In the genomic region with DNA sequence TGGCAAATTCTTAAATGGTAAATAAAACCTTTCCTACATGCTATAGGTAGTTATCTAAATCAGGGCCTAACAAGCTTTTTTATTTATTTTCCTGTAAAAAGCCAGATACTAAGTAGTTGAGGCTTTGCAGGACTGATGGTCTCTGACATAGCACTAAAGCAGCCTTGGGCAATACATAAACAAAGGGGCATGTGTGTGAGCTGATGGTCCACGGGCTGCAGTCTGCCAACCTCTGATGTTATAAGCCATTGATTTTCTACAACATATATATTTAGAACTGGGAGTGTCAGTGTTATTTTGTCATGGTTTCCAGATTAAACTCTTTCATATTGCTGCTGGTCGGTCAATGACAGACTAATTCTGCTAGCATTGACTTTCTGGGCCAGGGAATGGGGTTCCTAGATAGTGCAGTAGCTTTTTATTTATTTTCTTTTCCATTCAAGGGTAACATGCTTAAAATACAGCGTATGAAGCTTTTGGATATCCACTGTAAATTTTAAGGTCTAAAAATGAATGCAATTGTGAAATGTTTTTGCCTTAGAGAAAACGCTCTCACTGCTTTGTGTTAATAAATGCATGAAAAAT, we compare ENCODE assay signal across 14 cellular contexts.
DNase-seq lines count a peak whose midpoint lies in the region; ATAC-seq and TF ChIP-seq lines count a peak whose summit lies in the region.
"Had no signal": no experiment of that assay in that cellular context is flagged by ENCODE, and none has a peak within 500 bp of the region (broad histone marks: within the 10 kb centered on the region; RNA-seq: fewer than 3 reads in every experiment).

No MANE protein-coding gene starts in this region.

- H3K27me3 Mint-ChIP-seq in activated T-helper 1 cell treated with anti-CD3 and anti-CD28 coated beads, Interleukin-12 subunit alpha, Interleukin-12 subunit beta, Interleukin-2, Interleukin-4 antibody, amounts not matched to agents 30 ng/mL and 10 ng/mL and 1 ng/mL, durations not matched to agents 14 hours and 24 hours and 36 hours (ENCODE audit: insufficient read depth): peaks cover 7% of the 10 kb centered on the region

- H3K79me2 ChIP-seq in HCT116 (ENCODE audit: insufficient read depth, low read length) (no peaks in the 10 kb centered on the region), SK-N-SH (ENCODE audit: insufficient read depth) (no peaks in the 10 kb centered on the region), smooth muscle cell (ENCODE audit: low read depth) (no peaks in the 10 kb centered on the region)

- no peaks in the 10 kb centered on the region for H3K27me3 ChIP-seq in HCT116 (ENCODE audit: insufficient read depth, low read length)
- no peaks in the 10 kb centered on the region for H3K27me3 ChIP-seq in SK-N-SH (ENCODE audit: insufficient read depth)
- H3K27me3 ChIP-seq in smooth muscle cell (ENCODE audit: low read depth): no peaks in the 10 kb centered on the region

- POLR2A ChIA-PET in HCT116 (lab: Charles Lee) (no interaction called here), SK-N-SH (lab: Yijun Ruan, JAX) (no interaction called here)

- H2AFZ ChIP-seq in HCT116 (ENCODE audit: low read depth, low read length, poor library complexity, severe bottlenecking): no peak overlapping the region
- no peak overlapping the region for H2AFZ ChIP-seq in SK-N-SH (ENCODE audit: low read depth)
- H2AFZ ChIP-seq in smooth muscle cell (ENCODE audit: low read depth): no peak overlapping the region

- H3K9ac ChIP-seq in HCT116 (ENCODE audit: low read length) (no peak overlapping the region), SK-N-SH (no peak overlapping the region), smooth muscle cell (ENCODE audit: low read depth) (no peak overlapping the region)
- H3K9ac ChIP-seq: KMS-11 had no signal

- no peak; a peak in 1 of 4 replicates for TF ChIP-seq EP300 in SK-N-SH (IDR thresholded peaks at IDR 0.05; ENCODE audit: borderline replicate concordance in 1 of 2, low read depth in 1 of 2, low read length in 1 of 2)

- peaks cover 4% of the 10 kb centered on the region for H3F3A ChIP-seq in SK-N-SH (replicated peaks; ENCODE audit: insufficient read depth)
- no peaks in the 10 kb centered on the region for H3F3A ChIP-seq in smooth muscle cell (ENCODE audit: low read depth)

- no TSS peak for BruUV-seq in HCT116 (replicated peaks; lab: Mats Ljungman, UMichigan)

- RAD21 ChIA-PET in HCT116 (lab: Charles Lee; ENCODE audit: low non-redundant PET in 1 of 2, low total read pairs in 2 of 2, uncharacterized antibody in 2 of 2, unreplicated experiment in 2 of 2): no interaction called here

- H3K9me2 ChIP-seq in HCT116 (ENCODE audit: insufficient read depth) (no peaks in the 10 kb centered on the region), SK-N-SH (no peaks in the 10 kb centered on the region)

- no peak for DNase-seq in HCT116 (ENCODE audit: low read depth, low spot score)
- DNase-seq in SK-N-SH: peak; percentile 68
- DNase-seq in fibroblast of peridontal ligament (ENCODE audit: extremely low read depth): peak; percentile 62
- no peak for DNase-seq in smooth muscle cell (lab: John Stamatoyannopoulos, UW; ENCODE audit: unreplicated experiment)
- DNase-seq in T1000 (lab: John Stamatoyannopoulos, UW): no peak
- no peak for DNase-seq in superior temporal gyrus (ENCODE audit: extremely low spot score)
- DNase-seq in NOMO-1 (lab: John Stamatoyannopoulos, UW; ENCODE audit: unreplicated experiment in 2 of 2): no peak
- DNase-seq in activated T-helper 1 cell treated with anti-CD3 and anti-CD28 coated beads, Interleukin-12 subunit alpha, Interleukin-12 subunit beta, Interleukin-2, Interleukin-4 antibody, amounts not matched to agents 30 ng/mL and 10 ng/mL and 1 ng/mL, durations not matched to agents 14 hours and 24 hours and 36 hours (ENCODE audit: low spot score): no peak
- DNase-seq: AML-193, DMS79 treated with DMSO at 0.1 percent for 48 hours, NCI-H1092 treated with DMSO at 0.1 percent for 48 hours, NCI-H1694 treated with DMSO at 0.1 percent for 48 hours, SHP77 had no signal

- no peak overlapping the region for H3K4me3 Mint-ChIP-seq in activated T-helper 1 cell treated with anti-CD3 and anti-CD28 coated beads, Interleukin-12 subunit alpha, Interleukin-12 subunit beta, Interleukin-2, Interleukin-4 antibody, amounts not matched to agents 30 ng/mL and 10 ng/mL and 1 ng/mL, durations not matched to agents 14 hours and 24 hours and 36 hours

- H3K9me3 ChIP-seq in HCT116 (ENCODE audit: control insufficient read depth in 1 of 2, insufficient read depth in 1 of 2, low read depth in 1 of 2, low read length in 2 of 2): no peaks in the 10 kb centered on the region
- H3K9me3 ChIP-seq in SK-N-SH: no peaks in the 10 kb centered on the region
- no peaks in the 10 kb centered on the region for H3K9me3 ChIP-seq in smooth muscle cell (replicated peaks; ENCODE audit: low read depth)

- H3K27ac ChIP-seq in HCT116 (ENCODE audit: low read depth, low read length) (no peak overlapping the region), SK-N-SH (ENCODE audit: low read depth in 2 of 2, low read length in 1 of 2) (peak overlapping the region in 1 of 2 experiments; percentile 78; a peak in 1 of 4 replicates), smooth muscle cell (ENCODE audit: low read depth) (no peak overlapping the region)
- H3K27ac ChIP-seq: KMS-11 had no signal

- H3K4me3 ChIP-seq in HCT116 (replicated peaks in 1 of 2; ENCODE audit: low read depth in 1 of 2, low read length in 2 of 2): no peak overlapping the region
- no peak overlapping the region for H3K4me3 ChIP-seq in SK-N-SH (ENCODE audit: low read depth in 2 of 2, low read length in 1 of 2)
- H3K4me3 ChIP-seq in smooth muscle cell: no peak overlapping the region

- CTCF ChIA-PET in HCT116 (lab: Charles Lee): interaction anchor here (1.0 to 1.5 kb wide), 4 partner anchors 9 to 296 kb away, joined by 4 to 6 read pairs (median 4); no protein-coding TSS in a partner anchor
- CTCF ChIA-PET in SK-N-SH (lab: Yijun Ruan, JAX): interaction anchor here (0.7 to 2.3 kb wide), 8 partner anchors 13 to 586 kb away, joined by 3 to 12 read pairs (median 4); a partner anchor contains a TSS

- TF ChIP-seq CTCF in HCT116 (IDR thresholded peaks at IDR 0.05 in 2 of 3, conservative IDR thresholded peaks at IDR 0.05 in 1 of 3; ENCODE audit: borderline replicate concordance in 1 of 3, insufficient read depth in 1 of 3, low read depth in 2 of 3, low read length in 2 of 3) (no peak), SK-N-SH (IDR thresholded peaks at IDR 0.05) (no peak), smooth muscle cell (IDR thresholded peaks at IDR 0.05; ENCODE audit: borderline replicate concordance, insufficient read depth, poor library complexity, severe bottlenecking) (no peak)

- 76% methylated on average over 4 of the region's 4 CpGs for WGBS in SK-N-SH (ENCODE audit: low lambda C conversion rate)
- 61% methylated on average over 4 of the region's 4 CpGs for WGBS in smooth muscle cell (ENCODE audit: low lambda C conversion rate)

- no peak for ATAC-seq in HCT116

- H3K4me1 ChIP-seq in HCT116 (ENCODE audit: control insufficient read depth in 1 of 2, insufficient read depth in 2 of 2, low read length in 2 of 2): peaks cover 19 to 23% of the 10 kb centered on the region in 2 experiments
- peaks cover 22 to 48% of the 10 kb centered on the region in 2 experiments for H3K4me1 ChIP-seq in SK-N-SH (ENCODE audit: control insufficient read depth in 1 of 2, insufficient read depth in 2 of 2, low read depth in 1 of 2, low read length in 1 of 2)
- H3K4me1 ChIP-seq in smooth muscle cell (ENCODE audit: low read depth): peaks cover 12% of the 10 kb centered on the region

- no peaks in the 10 kb centered on the region for H3K36me3 Mint-ChIP-seq in activated T-helper 1 cell treated with anti-CD3 and anti-CD28 coated beads, Interleukin-12 subunit alpha, Interleukin-12 subunit beta, Interleukin-2, Interleukin-4 antibody, amounts not matched to agents 30 ng/mL and 10 ng/mL and 1 ng/mL, durations not matched to agents 14 hours and 24 hours and 36 hours (ENCODE audit: low read depth)

- H3K9me3 Mint-ChIP-seq in activated T-helper 1 cell treated with anti-CD3 and anti-CD28 coated beads, Interleukin-12 subunit alpha, Interleukin-12 subunit beta, Interleukin-2, Interleukin-4 antibody, amounts not matched to agents 30 ng/mL and 10 ng/mL and 1 ng/mL, durations not matched to agents 14 hours and 24 hours and 36 hours: no peaks in the 10 kb centered on the region

- no peaks in the 10 kb centered on the region for H3K4me1 Mint-ChIP-seq in activated T-helper 1 cell treated with anti-CD3 and anti-CD28 coated beads, Interleukin-12 subunit alpha, Interleukin-12 subunit beta, Interleukin-2, Interleukin-4 antibody, amounts not matched to agents 30 ng/mL and 10 ng/mL and 1 ng/mL, durations not matched to agents 14 hours and 24 hours and 36 hours (ENCODE audit: low read depth)

- TF ChIP-seq RAD21 in HCT116 (IDR thresholded peaks at IDR 0.05; ENCODE audit: low read depth) (no peak), SK-N-SH (IDR thresholded peaks at IDR 0.05; ENCODE audit: low read length) (no peak)

- H3K27ac Mint-ChIP-seq in activated T-helper 1 cell treated with anti-CD3 and anti-CD28 coated beads, Interleukin-12 subunit alpha, Interleukin-12 subunit beta, Interleukin-2, Interleukin-4 antibody, amounts not matched to agents 30 ng/mL and 10 ng/mL and 1 ng/mL, durations not matched to agents 14 hours and 24 hours and 36 hours: no peak overlapping the region

- intact Hi-C loops in HCT116 (cut with micrococcal nuclease): no loop called here
- intact Hi-C loops in activated T-helper 1 cell treated with anti-CD3 and anti-CD28 coated beads, Interleukin-12 subunit alpha, Interleukin-12 subunit beta, Interleukin-2, Interleukin-4 antibody, amounts not matched to agents 30 ng/mL and 10 ng/mL and 1 ng/mL, durations not matched to agents 14 hours and 24 hours and 36 hours (cut with micrococcal nuclease): no loop called here

- no peak for TF ChIP-seq POLR2A in HCT116 (IDR thresholded peaks at IDR 0.05; ENCODE audit: borderline replicate concordance, extremely low read depth, insufficient read depth, insufficient read length)

- H3K36me3 ChIP-seq in HCT116 (ENCODE audit: control insufficient read depth in 1 of 2, insufficient read depth in 2 of 2, low read length in 2 of 2) (no peaks in the 10 kb centered on the region), SK-N-SH (replicated peaks in 1 of 2; ENCODE audit: control insufficient read depth in 1 of 2, insufficient read depth in 2 of 2, low read length in 1 of 2) (no peaks in the 10 kb centered on the region), smooth muscle cell (ENCODE audit: low read depth) (no peaks in the 10 kb centered on the region)

- H4K20me1 ChIP-seq in HCT116 (ENCODE audit: insufficient read depth): no peaks in the 10 kb centered on the region
- no peaks in the 10 kb centered on the region for H4K20me1 ChIP-seq in SK-N-SH (ENCODE audit: insufficient read depth)
- no peaks in the 10 kb centered on the region for H4K20me1 ChIP-seq in smooth muscle cell (ENCODE audit: low read depth)

- peak overlapping the region; percentile 72; the same call in 1 of the 2 replicates for H3K4me2 ChIP-seq in HCT116 (ENCODE audit: low read length)
- no peak overlapping the region for H3K4me2 ChIP-seq in SK-N-SH
- H3K4me2 ChIP-seq in smooth muscle cell: peak overlapping the region; percentile 63
- H3K4me2 ChIP-seq: KMS-11 had no signal

TF ChIP-seq in HCT116, 20 proteins besides CTCF, POLR2A, EP300 and RAD21 (continues in another document):
- no peak for TF ChIP-seq CBX3 (IDR thresholded peaks at IDR 0.05; ENCODE audit: low read depth)

TF ChIP-seq in SK-N-SH, 30 proteins besides CTCF, POLR2A, EP300 and RAD21 (continues in another document):
- TF ChIP-seq TEAD4 (IDR thresholded peaks at IDR 0.05; ENCODE audit: borderline replicate concordance, insufficient read depth): no peak

Comparison
In these comparisons a context has a peak if more than half of its experiments do, and no peak if none do; other contexts are left out.
1. DNase-seq: peak in SK-N-SH (single experiment) and fibroblast of peridontal ligament (single experiment); none in HCT116 (single experiment), smooth muscle cell (single experiment), T1000 (single experiment), superior temporal gyrus (single experiment), NOMO-1 (0 of 2) and activated T-helper 1 cell treated with anti-CD3 and anti-CD28 coated beads, Interleukin-12 subunit alpha, Interleukin-12 subunit beta, Interleukin-2, Interleukin-4 antibody, amounts not matched to agents 30 ng/mL and 10 ng/mL and 1 ng/mL, durations not matched to agents 14 hours and 24 hours and 36 hours (single experiment).